In the genomic region with DNA sequence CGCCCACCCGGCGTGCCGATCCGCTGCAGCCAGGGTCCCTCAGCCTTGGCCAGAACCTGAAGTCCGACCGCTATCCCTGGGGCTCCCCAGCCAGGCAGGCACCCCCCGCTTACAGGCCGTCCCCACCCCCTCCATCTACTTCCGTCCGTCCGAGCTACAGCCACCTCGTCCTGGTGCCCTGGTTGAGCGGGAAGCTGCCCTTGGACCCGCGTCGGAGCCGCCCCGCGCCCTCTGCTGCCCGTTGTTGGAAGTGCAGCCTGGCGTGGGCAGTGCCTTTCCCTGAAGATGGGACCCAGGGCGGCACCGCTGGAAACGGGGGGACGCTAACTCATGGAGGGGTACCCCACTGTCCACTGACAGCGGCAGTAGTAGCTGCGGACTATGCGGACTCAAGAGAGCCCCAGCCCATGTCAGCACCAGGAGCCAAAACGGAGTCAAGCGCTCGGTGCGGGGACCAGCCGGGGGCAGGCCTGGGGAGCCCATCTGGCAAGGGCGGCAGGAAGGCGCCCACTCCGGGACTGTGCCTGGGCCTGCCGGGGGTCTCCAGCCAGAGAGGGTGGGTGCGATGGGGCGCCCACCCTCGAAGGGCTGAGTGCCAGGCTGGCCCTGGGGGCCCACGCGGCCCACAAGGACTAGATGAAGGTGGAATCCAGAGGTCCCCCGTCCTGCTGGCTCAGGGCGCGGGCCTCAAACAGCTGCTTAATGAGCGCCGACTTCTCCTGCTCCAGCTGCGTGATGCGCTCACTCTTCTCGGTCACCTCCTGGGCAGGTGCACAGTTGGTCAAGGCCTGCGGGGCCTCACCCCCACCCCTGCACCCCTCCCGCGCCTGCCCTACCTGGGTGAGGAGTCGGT, we compare ENCODE assay signal across 9 cellular contexts. TPM values are rescaled to one million over a fixed set of nuclear protein-coding genes. Genes with fewer than 3 reads are reported as not detected.
DNase-seq lines count a peak whose midpoint lies in the region; ATAC-seq and TF ChIP-seq lines count a peak whose summit lies in the region.
"Had no signal": no experiment of that assay in that cellular context is flagged by ENCODE, and none has a peak within 500 bp of the region (broad histone marks: within the 10 kb centered on the region; RNA-seq: fewer than 3 reads in every experiment).

No MANE protein-coding gene starts in this region.

- H3K4me3 ChIP-seq in fibroblast of pulmonary artery (replicated peaks; ENCODE audit: low read depth, low read length) (no peak overlapping the region), neuronal stem cell (ENCODE audit: low read length in 2 of 2) (no peak overlapping the region)

- H3K4me1 Mint-ChIP-seq in activated T-cell treated with anti-CD3 and anti-CD28 coated beads, Interleukin-2, amount 50 U/mL, for 4 hours (ENCODE audit: low read depth) = peaks cover 8% of the 10 kb centered on the region

- DNase-seq in NCI-H2227 (lab: John Stamatoyannopoulos, UW; ENCODE audit: unreplicated experiment) = peak; percentile 34
- no peak for DNase-seq in NCI-H2227 treated with DMSO at 0.1 percent for 48 hours (lab: John Stamatoyannopoulos, UW)
- DNase-seq in NOMO-1 treated with dmso at 0.1 percent for 144 hours (lab: John Stamatoyannopoulos, UW; ENCODE audit: unreplicated experiment) = peak; percentile 40
- DNase-seq in activated T-cell treated with anti-CD3 and anti-CD28 coated beads, Interleukin-2, amount 50 U/mL, for 4 hours = peak; percentile 63
- DNase-seq in fibroblast of pulmonary artery (ENCODE audit: low read depth) = peak; percentile 51
- DNase-seq in neuronal stem cell (ENCODE audit: low spot score) = no peak

- H3K14ac ChIP-seq in neuronal stem cell (ENCODE audit: low read length) = no peak overlapping the region

- peak overlapping the region; percentile 68 for H2AK5ac ChIP-seq in neuronal stem cell (ENCODE audit: low read depth, low read length)

- no peak overlapping the region for H3K23ac ChIP-seq in neuronal stem cell (ENCODE audit: low read depth, low read length, poor library complexity)

- peaks cover 9% of the 10 kb centered on the region for H3K79me1 ChIP-seq in neuronal stem cell (ENCODE audit: low read depth, low read length)

- peaks cover 2% of the 10 kb centered on the region for H3K27me3 Mint-ChIP-seq in activated T-cell treated with anti-CD3 and anti-CD28 coated beads, Interleukin-2, amount 50 U/mL, for 4 hours (ENCODE audit: low read depth)

- H3K36me3 Mint-ChIP-seq in activated T-cell treated with anti-CD3 and anti-CD28 coated beads, Interleukin-2, amount 50 U/mL, for 4 hours (ENCODE audit: insufficient read depth) = no peaks in the 10 kb centered on the region
- H3K36me3 Mint-ChIP-seq: activated naive CD4-positive, alpha-beta T cell treated with anti-CD3 and anti-CD28 coated beads, Interleukin-2, amount 50 U/mL, for 72 hours had no signal

- no peak overlapping the region for H2AFZ ChIP-seq in neuronal stem cell (ENCODE audit: low read length)

- WGBS in neuronal stem cell (ENCODE audit: extremely low coverage in 2 of 2, insufficient read length in 2 of 2, insufficient replicate concordance in 1 of 2), 2 donors = no CpG with 5 or more reads among the region's 55 CpGs

- ATAC-seq in activated T-cell treated with anti-CD3 and anti-CD28 coated beads, Interleukin-2, amount 50 U/mL, for 4 hours = peak; percentile 49 to 53
- ATAC-seq in HG02798 (IDR thresholded peaks at IDR 0.05; ENCODE audit: poor library complexity, unreplicated experiment) (no peak), GM21526 (IDR thresholded peaks at IDR 0.05; ENCODE audit: low FRiP score, unreplicated experiment) (no peak)

- peaks cover 0 to 5% (median 0%) of the 10 kb centered on the region in 3 experiments for H3K27me3 ChIP-seq in neuronal stem cell (ENCODE audit: control insufficient read depth in 3 of 3, insufficient read depth in 3 of 3, low read depth in 1 of 3, low read length in 3 of 3)

- no peak overlapping the region for H3K4ac ChIP-seq in neuronal stem cell (ENCODE audit: low read length)

- no peak overlapping the region for H3K4me2 ChIP-seq in neuronal stem cell (ENCODE audit: insufficient read depth, low read length, poor library complexity, severe bottlenecking)

- no peaks in the 10 kb centered on the region for H3K9me3 Mint-ChIP-seq in activated T-cell treated with anti-CD3 and anti-CD28 coated beads, Interleukin-2, amount 50 U/mL, for 4 hours
- H3K9me3 Mint-ChIP-seq: activated naive CD4-positive, alpha-beta T cell treated with anti-CD3 and anti-CD28 coated beads, Interleukin-2, amount 50 U/mL, for 72 hours had no signal

- peak overlapping the region; percentile 24 for H3K9ac ChIP-seq in neuronal stem cell (ENCODE audit: low read depth, low read length, poor library complexity)

- peaks cover 3 to 30% of the 10 kb centered on the region in 2 donors for H3K36me3 ChIP-seq in neuronal stem cell (replicated peaks in 1 of 2; ENCODE audit: control insufficient read depth in 2 of 2, insufficient read depth in 2 of 2, low read length in 2 of 2)

- H2BK120ac ChIP-seq in neuronal stem cell (ENCODE audit: low read depth, low read length) = peak overlapping the region; percentile 41

- no peak overlapping the region for H2BK12ac ChIP-seq in neuronal stem cell (ENCODE audit: low read length)

- peak overlapping the region; percentile 2 for H3K18ac ChIP-seq in neuronal stem cell (ENCODE audit: low read length)

- H3K9me3 ChIP-seq in neuronal stem cell (replicated peaks in 1 of 2; ENCODE audit: control insufficient read depth in 2 of 2, insufficient read depth in 1 of 2, low read depth in 1 of 2, low read length in 2 of 2) = peaks cover 0 to 2% of the 10 kb centered on the region in 2 donors

- no peak overlapping the region for H3K27ac ChIP-seq in neuronal stem cell (replicated peaks; ENCODE audit: low read length)

- H4K8ac ChIP-seq in neuronal stem cell (ENCODE audit: low read depth, low read length) = no peak overlapping the region

- peak; percentile 79 for TF ChIP-seq CTCF in fibroblast of pulmonary artery (IDR thresholded peaks at IDR 0.05; ENCODE audit: low read length, missing control alignments)

- H3K4me1 ChIP-seq in neuronal stem cell (ENCODE audit: control insufficient read depth in 2 of 2, insufficient read depth in 1 of 2, low read depth in 1 of 2, low read length in 2 of 2) = peaks cover 4 to 7% of the 10 kb centered on the region in 2 donors

- no peak overlapping the region for H2BK5ac ChIP-seq in neuronal stem cell (ENCODE audit: low read length)

- H3K4me3 Mint-ChIP-seq in activated T-cell treated with anti-CD3 and anti-CD28 coated beads, Interleukin-2, amount 50 U/mL, for 4 hours = no peak overlapping the region

- H2BK15ac ChIP-seq in neuronal stem cell (ENCODE audit: low read length) = peak overlapping the region; percentile 64

- no peak overlapping the region for H4K91ac ChIP-seq in neuronal stem cell (ENCODE audit: low read depth, low read length, poor library complexity)

RNA-seq across cellular contexts. Expression of a gene that starts 6.1 kb away (rescaled TPM):
- 1 to 10 TPM; 3.6 to 5.5 (median 4.6) TPM for total RNA-seq in activated T-cell treated with anti-CD3 and anti-CD28 coated beads, Interleukin-2, amount 50 U/mL, for 4 hours
- 15.6 TPM for polyA plus RNA-seq in neuronal stem cell (2013, experiment 1 of 2)
- 16.0 TPM for polyA plus RNA-seq in neuronal stem cell (2013, experiment 2 of 2)

RNA-seq across cellular contexts. Expression of a gene that starts 10.4 kb away (rescaled TPM):
- total RNA-seq in activated T-cell treated with anti-CD3 and anti-CD28 coated beads, Interleukin-2, amount 50 U/mL, for 4 hours = under 1 TPM in 1 of 3 donors, not detected in 2; 0.34 TPM
- polyA plus RNA-seq in neuronal stem cell (2013, experiment 1 of 2) = 0.01 TPM
- not detected for polyA plus RNA-seq in neuronal stem cell (2013, experiment 2 of 2)

RNA-seq across cellular contexts. Expression of a gene that starts 13.1 kb away (rescaled TPM):
- total RNA-seq in activated T-cell treated with anti-CD3 and anti-CD28 coated beads, Interleukin-2, amount 50 U/mL, for 4 hours = 1 to 10 TPM; 5.6 to 8.4 (median 7.8) TPM
- polyA plus RNA-seq in neuronal stem cell (2013, experiment 1 of 2) = 0.17 TPM
- polyA plus RNA-seq in neuronal stem cell (2013, experiment 2 of 2) = 0.19 TPM

RNA-seq across cellular contexts. Expression of a gene that starts 18.3 kb away (rescaled TPM):
- 10 to 100 TPM; 15.1 to 33.0 (median 23.2) TPM for total RNA-seq in activated T-cell treated with anti-CD3 and anti-CD28 coated beads, Interleukin-2, amount 50 U/mL, for 4 hours
- 41.2 TPM for polyA plus RNA-seq in neuronal stem cell (2013, experiment 1 of 2)
- 37.6 TPM for polyA plus RNA-seq in neuronal stem cell (2013, experiment 2 of 2)

RNA-seq across cellular contexts. Expression of a gene that starts 22.5 kb away (rescaled TPM):
- 10 to 100 TPM; 30.7 to 34.0 (median 33.5) TPM for total RNA-seq in activated T-cell treated with anti-CD3 and anti-CD28 coated beads, Interleukin-2, amount 50 U/mL, for 4 hours
- 23.6 TPM for polyA plus RNA-seq in neuronal stem cell (2013, experiment 1 of 2)
- polyA plus RNA-seq in neuronal stem cell (2013, experiment 2 of 2) = 22.2 TPM

Comparison
In these comparisons a context has a peak if more than half of its experiments do, and no peak if none do; other contexts are left out.
1. DNase-seq: peak in NCI-H2227 (single experiment), NOMO-1 treated with dmso at 0.1 percent for 144 hours (single experiment), activated T-cell treated with anti-CD3 and anti-CD28 coated beads, Interleukin-2, amount 50 U/mL, for 4 hours (single experiment) and fibroblast of pulmonary artery (single experiment); none in NCI-H2227 treated with DMSO at 0.1 percent for 48 hours (single experiment) and neuronal stem cell (single experiment).
2. ATAC-seq: peak in activated T-cell treated with anti-CD3 and anti-CD28 coated beads, Interleukin-2, amount 50 U/mL, for 4 hours (2 of 2); none in HG02798 (single experiment) and GM21526 (single experiment).